Comparison of ENCODE assay signal across 1 cellular context in the genomic region with DNA sequence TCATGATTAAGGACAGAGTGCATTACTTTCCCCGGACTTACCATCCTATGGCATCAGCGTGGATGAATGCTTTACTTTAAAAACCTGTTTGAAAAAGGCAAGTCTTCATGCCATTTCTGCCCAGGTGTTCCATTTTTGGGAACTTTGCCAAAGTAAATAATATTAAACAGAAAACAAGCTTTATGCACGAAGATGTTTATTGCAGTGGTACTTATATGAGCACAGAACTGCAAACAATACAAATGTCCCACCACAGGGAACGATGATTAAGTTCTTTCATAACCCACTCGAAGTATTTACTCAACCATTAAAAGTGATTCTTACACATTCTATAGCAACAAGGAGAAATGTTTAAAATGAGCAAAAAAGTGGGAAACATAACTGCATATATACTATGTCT.
TF ChIP-seq lines count a peak whose summit lies in the region.

No MANE protein-coding gene starts in this region.

TF ChIP-seq in WTC11, 78 proteins besides CTCF, POLR2A, EP300 and RAD21 (continued from another document):
- TF ChIP-seq, protein P1, sequence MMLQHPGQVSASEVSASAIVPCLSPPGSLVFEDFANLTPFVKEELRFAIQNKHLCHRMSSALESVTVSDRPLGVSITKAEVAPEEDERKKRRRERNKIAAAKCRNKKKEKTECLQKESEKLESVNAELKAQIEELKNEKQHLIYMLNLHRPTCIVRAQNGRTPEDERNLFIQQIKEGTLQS (CRISPR knock-in tag; conservative IDR thresholded peaks at IDR 0.05), result no peak
